2 cellular contexts compared by ENCODE assay signal in the genomic region with DNA sequence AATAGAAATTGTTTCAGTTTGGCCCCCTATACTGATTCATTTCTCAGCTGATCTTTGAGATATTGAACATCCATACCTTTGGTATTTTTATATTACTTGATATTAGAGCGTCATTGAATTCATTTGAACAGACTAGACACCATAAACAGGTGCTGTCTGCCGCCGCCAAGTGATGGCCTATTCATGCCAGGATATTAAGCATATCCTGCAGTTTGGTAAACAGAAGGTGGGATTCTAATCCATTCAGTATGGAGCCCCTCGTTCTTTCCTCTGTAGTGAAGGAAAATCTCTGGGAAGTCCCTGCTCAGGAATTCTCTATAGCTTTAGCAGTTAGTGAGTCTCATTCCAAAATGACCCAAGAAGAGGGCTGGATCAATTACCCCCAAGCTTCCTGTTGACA.
TF ChIP-seq lines count a peak whose summit lies in the region.

No MANE protein-coding gene starts in this region.

TF ChIP-seq in SK-N-SH, 30 proteins besides CTCF, POLR2A, EP300 and RAD21:
- TF ChIP-seq RFX5 (IDR thresholded peaks at IDR 0.05; ENCODE audit: low read length), result no peak
- TF ChIP-seq SMC3 (IDR thresholded peaks at IDR 0.05; ENCODE audit: low read depth, low read length), result no peak
- no peak for TF ChIP-seq FOSL2 (IDR thresholded peaks at IDR 0.05; ENCODE audit: borderline replicate concordance, low read depth)
- TF ChIP-seq JUND (IDR thresholded peaks at IDR 0.05), result no peak
- TF ChIP-seq FOXM1 (IDR thresholded peaks at IDR 0.05; ENCODE audit: low read depth), result no peak
- no peak for TF ChIP-seq SIN3A (IDR thresholded peaks at IDR 0.05; ENCODE audit: borderline replicate concordance, low read depth, low read length)
- TF ChIP-seq, protein P1, sequence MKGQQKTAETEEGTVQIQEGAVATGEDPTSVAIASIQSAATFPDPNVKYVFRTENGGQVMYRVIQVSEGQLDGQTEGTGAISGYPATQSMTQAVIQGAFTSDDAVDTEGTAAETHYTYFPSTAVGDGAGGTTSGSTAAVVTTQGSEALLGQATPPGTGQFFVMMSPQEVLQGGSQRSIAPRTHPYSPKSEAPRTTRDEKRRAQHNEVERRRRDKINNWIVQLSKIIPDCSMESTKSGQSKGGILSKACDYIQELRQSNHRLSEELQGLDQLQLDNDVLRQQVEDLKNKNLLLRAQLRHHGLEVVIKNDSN (IDR thresholded peaks at IDR 0.05; ENCODE audit: borderline replicate concordance, low read depth), result no peak
- TF ChIP-seq RXRA (IDR thresholded peaks at IDR 0.05; ENCODE audit: borderline replicate concordance, low read depth), result no peak
- no peak for TF ChIP-seq TCF12 (IDR thresholded peaks at IDR 0.05)

TF ChIP-seq in SK-N-SH treated with all-trans-retinoic acid at 6 μM for 48 hours, 23 proteins besides CTCF, POLR2A, EP300 and RAD21:
- TF ChIP-seq TOX (CRISPR knock-in tag; IDR thresholded peaks at IDR 0.05; ENCODE audit: borderline replicate concordance) (no peak), BACH2 (CRISPR knock-in tag; IDR thresholded peaks at IDR 0.05; ENCODE audit: borderline replicate concordance) (no peak), ZC3H10 (CRISPR knock-in tag; IDR thresholded peaks at IDR 0.05) (no peak), RARB (CRISPR knock-in tag; IDR thresholded peaks at IDR 0.05) (no peak), SNAI2 (CRISPR knock-in tag; IDR thresholded peaks at IDR 0.05) (no peak), ZNF565 (CRISPR knock-in tag; conservative IDR thresholded peaks at IDR 0.05; ENCODE audit: low read depth) (no peak)
- TF ChIP-seq, protein P2, sequence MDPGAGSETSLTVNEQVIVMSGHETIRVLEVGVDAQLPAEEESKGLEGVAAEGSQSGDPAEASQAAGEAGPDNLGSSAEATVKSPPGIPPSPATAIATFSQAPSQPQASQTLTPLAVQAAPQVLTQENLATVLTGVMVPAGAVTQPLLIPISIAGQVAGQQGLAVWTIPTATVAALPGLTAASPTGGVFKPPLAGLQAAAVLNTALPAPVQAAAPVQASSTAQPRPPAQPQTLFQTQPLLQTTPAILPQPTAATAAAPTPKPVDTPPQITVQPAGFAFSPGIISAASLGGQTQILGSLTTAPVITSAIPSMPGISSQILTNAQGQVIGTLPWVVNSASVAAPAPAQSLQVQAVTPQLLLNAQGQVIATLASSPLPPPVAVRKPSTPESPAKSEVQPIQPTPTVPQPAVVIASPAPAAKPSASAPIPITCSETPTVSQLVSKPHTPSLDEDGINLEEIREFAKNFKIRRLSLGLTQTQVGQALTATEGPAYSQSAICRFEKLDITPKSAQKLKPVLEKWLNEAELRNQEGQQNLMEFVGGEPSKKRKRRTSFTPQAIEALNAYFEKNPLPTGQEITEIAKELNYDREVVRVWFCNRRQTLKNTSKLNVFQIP (CRISPR knock-in tag; IDR thresholded peaks at IDR 0.05; ENCODE audit: borderline replicate concordance, low read depth), result no peak
- TF ChIP-seq, protein P3, sequence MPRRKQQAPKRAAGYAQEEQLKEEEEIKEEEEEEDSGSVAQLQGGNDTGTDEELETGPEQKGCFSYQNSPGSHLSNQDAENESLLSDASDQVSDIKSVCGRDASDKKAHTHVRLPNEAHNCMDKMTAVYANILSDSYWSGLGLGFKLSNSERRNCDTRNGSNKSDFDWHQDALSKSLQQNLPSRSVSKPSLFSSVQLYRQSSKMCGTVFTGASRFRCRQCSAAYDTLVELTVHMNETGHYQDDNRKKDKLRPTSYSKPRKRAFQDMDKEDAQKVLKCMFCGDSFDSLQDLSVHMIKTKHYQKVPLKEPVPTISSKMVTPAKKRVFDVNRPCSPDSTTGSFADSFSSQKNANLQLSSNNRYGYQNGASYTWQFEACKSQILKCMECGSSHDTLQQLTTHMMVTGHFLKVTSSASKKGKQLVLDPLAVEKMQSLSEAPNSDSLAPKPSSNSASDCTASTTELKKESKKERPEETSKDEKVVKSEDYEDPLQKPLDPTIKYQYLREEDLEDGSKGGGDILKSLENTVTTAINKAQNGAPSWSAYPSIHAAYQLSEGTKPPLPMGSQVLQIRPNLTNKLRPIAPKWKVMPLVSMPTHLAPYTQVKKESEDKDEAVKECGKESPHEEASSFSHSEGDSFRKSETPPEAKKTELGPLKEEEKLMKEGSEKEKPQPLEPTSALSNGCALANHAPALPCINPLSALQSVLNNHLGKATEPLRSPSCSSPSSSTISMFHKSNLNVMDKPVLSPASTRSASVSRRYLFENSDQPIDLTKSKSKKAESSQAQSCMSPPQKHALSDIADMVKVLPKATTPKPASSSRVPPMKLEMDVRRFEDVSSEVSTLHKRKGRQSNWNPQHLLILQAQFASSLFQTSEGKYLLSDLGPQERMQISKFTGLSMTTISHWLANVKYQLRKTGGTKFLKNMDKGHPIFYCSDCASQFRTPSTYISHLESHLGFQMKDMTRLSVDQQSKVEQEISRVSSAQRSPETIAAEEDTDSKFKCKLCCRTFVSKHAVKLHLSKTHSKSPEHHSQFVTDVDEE (CRISPR knock-in tag; IDR thresholded peaks at IDR 0.05), result no peak
- TF ChIP-seq, protein P4, sequence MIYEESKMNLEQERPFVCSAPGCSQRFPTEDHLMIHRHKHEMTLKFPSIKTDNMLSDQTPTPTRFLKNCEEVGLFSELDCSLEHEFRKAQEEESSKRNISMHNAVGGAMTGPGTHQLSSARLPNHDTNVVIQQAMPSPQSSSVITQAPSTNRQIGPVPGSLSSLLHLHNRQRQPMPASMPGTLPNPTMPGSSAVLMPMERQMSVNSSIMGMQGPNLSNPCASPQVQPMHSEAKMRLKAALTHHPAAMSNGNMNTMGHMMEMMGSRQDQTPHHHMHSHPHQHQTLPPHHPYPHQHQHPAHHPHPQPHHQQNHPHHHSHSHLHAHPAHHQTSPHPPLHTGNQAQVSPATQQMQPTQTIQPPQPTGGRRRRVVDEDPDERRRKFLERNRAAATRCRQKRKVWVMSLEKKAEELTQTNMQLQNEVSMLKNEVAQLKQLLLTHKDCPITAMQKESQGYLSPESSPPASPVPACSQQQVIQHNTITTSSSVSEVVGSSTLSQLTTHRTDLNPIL (CRISPR knock-in tag; IDR thresholded peaks at IDR 0.05; ENCODE audit: low read depth), result no peak
